1 cellular context compared by ENCODE assay signal in the genomic region with DNA sequence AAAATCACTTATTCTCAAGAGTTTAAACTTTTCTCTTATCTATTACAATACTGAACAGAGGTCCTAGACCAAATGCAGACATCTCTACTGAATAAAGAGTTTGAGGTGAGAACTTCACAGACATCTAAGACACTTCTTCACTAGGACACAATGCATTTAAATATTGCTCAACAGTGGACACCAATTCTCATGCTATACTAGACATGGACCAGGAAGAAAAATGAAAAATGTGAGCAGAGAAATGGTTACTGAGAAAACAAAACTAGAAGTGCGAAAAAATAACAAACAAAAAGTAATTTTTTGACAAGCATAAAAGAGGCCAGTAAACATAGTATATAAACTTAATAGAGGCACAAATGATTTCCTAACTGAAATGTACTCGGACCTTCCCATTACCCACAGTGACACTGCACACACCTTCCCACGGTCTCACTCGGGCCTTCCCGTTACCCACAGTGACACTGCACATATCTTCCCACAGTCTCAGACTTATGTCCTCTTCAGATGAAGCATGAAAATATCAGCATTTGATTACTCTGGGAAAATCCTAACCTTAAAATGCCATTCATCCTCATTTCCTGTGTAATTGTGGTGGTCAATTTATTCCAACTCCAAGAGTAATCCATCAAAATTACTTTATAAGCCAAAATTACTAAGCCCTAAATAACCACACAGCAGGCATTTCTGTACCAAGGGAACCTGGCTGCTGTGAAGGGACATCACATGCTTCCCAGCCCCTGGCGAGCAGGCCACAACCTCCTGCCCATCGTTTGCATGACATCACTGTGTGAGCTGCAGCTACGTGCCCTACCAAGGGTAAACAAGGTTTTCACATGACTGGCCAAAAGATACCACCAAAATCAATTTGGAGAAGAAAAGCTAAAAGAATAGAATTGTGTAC.
TF ChIP-seq lines count a peak whose summit lies in the region.

No MANE protein-coding gene starts in this region.

TF ChIP-seq in GM12878, 131 proteins besides CTCF, POLR2A, EP300 and RAD21 (continued from another document):
- TF ChIP-seq IRF4 (IDR thresholded peaks at IDR 0.05; ENCODE audit: low read depth, low read length) = no peak; the same call in 1 of the 2 replicates
- no peak for TF ChIP-seq ZSCAN29 (IDR thresholded peaks at IDR 0.05)
- no peak for TF ChIP-seq MYC (IDR thresholded peaks at IDR 0.05; ENCODE audit: insufficient read depth, insufficient read length, insufficient replicate concordance, low read length, severe bottlenecking)
- peak; percentile 85 for TF ChIP-seq ZNF687 (IDR thresholded peaks at IDR 0.05)
- peak; percentile 68 for TF ChIP-seq RAD51 (IDR thresholded peaks at IDR 0.05)
- TF ChIP-seq ZBTB11 (CRISPR knock-in tag; IDR thresholded peaks at IDR 0.05) = no peak
- TF ChIP-seq HDAC6 (IDR thresholded peaks at IDR 0.05; ENCODE audit: unreplicated experiment) = no peak
- TF ChIP-seq SUZ12 (IDR thresholded peaks at IDR 0.05; ENCODE audit: unreplicated experiment) = no peak
- TF ChIP-seq NR2C2 (IDR thresholded peaks at IDR 0.05; ENCODE audit: borderline replicate concordance, control insufficient read depth, insufficient read length, low read depth) = no peak
- no peak for TF ChIP-seq ETV6 (conservative IDR thresholded peaks at IDR 0.05 in 1 of 2, IDR thresholded peaks at IDR 0.05 in 1 of 2; ENCODE audit: borderline replicate concordance in 1 of 2, low read depth in 1 of 2)
- no peak for TF ChIP-seq CHD4 (IDR thresholded peaks at IDR 0.05)
- TF ChIP-seq, protein P1, sequence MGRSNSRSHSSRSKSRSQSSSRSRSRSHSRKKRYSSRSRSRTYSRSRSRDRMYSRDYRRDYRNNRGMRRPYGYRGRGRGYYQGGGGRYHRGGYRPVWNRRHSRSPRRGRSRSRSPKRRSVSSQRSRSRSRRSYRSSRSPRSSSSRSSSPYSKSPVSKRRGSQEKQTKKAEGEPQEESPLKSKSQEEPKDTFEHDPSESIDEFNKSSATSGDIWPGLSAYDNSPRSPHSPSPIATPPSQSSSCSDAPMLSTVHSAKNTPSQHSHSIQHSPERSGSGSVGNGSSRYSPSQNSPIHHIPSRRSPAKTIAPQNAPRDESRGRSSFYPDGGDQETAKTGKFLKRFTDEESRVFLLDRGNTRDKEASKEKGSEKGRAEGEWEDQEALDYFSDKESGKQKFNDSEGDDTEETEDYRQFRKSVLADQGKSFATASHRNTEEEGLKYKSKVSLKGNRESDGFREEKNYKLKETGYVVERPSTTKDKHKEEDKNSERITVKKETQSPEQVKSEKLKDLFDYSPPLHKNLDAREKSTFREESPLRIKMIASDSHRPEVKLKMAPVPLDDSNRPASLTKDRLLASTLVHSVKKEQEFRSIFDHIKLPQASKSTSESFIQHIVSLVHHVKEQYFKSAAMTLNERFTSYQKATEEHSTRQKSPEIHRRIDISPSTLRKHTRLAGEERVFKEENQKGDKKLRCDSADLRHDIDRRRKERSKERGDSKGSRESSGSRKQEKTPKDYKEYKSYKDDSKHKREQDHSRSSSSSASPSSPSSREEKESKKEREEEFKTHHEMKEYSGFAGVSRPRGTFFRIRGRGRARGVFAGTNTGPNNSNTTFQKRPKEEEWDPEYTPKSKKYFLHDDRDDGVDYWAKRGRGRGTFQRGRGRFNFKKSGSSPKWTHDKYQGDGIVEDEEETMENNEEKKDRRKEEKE (IDR thresholded peaks at IDR 0.05) = no peak
- TF ChIP-seq ATF7 (IDR thresholded peaks at IDR 0.05; ENCODE audit: low read depth) = peak; percentile 99
- TF ChIP-seq RELB (IDR thresholded peaks at IDR 0.05; ENCODE audit: low read depth) = peak; percentile 82
- no peak for TF ChIP-seq HDGF (IDR thresholded peaks at IDR 0.05)
- no peak; the same call in 1 of the 2 replicates for TF ChIP-seq SMC3 (IDR thresholded peaks at IDR 0.05; ENCODE audit: borderline replicate concordance, low read length)
